Comparison of ENCODE assay signal across 8 cellular contexts in the genomic region with DNA sequence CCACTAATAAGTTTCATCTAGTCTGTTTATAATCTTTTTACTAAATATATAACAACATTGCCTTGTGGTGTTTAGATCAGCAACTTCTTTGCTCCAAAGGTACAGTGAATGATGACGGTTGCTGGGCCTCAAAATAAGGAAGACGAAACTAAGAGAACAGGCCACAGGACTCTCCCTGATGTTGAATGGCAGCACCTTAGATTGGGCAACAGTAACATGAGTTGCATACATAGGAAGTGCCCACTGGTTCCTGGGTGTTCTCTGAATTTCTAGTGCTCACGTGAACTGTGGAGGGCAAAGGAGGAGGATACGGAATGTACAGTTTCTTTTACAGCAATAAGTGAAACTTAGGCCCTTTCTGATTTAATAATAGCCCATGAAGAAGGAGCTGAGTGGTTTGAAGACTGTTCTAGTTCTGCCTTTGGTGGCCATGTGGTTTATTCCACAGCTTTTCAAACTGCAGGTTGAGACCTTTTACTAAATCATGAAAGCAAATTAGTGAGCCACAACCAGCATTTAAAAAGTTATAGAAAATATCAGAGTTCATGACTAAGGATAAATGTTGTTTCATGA.
DNase-seq lines count a peak whose midpoint lies in the region; ATAC-seq lines count a peak whose summit lies in the region.
"Not testable (repeated sequence)": the region's sequence is repeated elsewhere in the genome, so short reads cannot be mapped to it uniquely, and the experiment has no call there.

No MANE protein-coding gene starts in this region.

- not testable (repeated sequence) for H3K9me3 ChIP-seq in BLaER1 treated with 17β-estradiol and CSF1 and Interleukin-3, amounts not matched to agents 10 nM and 100 nM (replicated peaks in 1 of 11)

- not testable (repeated sequence) for H3K27me3 ChIP-seq in BLaER1 treated with 17β-estradiol and CSF1 and Interleukin-3, amounts not matched to agents 10 nM and 100 nM

- ATAC-seq in GM18909 (IDR thresholded peaks at IDR 0.05; ENCODE audit: poor library complexity, unreplicated experiment) (peak; percentile 56), GM21576 (IDR thresholded peaks at IDR 0.05; ENCODE audit: unreplicated experiment) (peak; percentile 43), HG02943 (IDR thresholded peaks at IDR 0.05; ENCODE audit: low read depth, unreplicated experiment) (peak; percentile 51), HG03457 (IDR thresholded peaks at IDR 0.05; ENCODE audit: unreplicated experiment) (peak; percentile 43), Right ventricle myocardium inferior (peak; percentile 73)
- peak; percentile 49 to 53 for ATAC-seq in natural killer cell treated with Interleukin-12 subunit alpha and Interleukin-12 subunit beta and Interleukin-15 and Interleukin-18, amount 100 ng/mL, for 72 hours

- intact Hi-C loops in Right ventricle myocardium inferior (cut with DNase I) = not testable (repeated sequence)

- H3K4me3 ChIP-seq in BLaER1 treated with 17β-estradiol and CSF1 and Interleukin-3, amounts not matched to agents 10 nM and 100 nM = not testable (repeated sequence)

- H3K9me3 Mint-ChIP-seq in natural killer cell treated with Interleukin-12 subunit alpha and Interleukin-12 subunit beta and Interleukin-15 and Interleukin-18, amount 100 ng/mL, for 72 hours = not testable (repeated sequence)

- H3K4me3 Mint-ChIP-seq in natural killer cell treated with Interleukin-12 subunit alpha and Interleukin-12 subunit beta and Interleukin-15 and Interleukin-18, amount 100 ng/mL, for 72 hours = not testable (repeated sequence)

- DNase-seq in RPMI8226 = peak; percentile 30
- DNase-seq in Right ventricle myocardium inferior (ENCODE audit: missing footprints); natural killer cell treated with Interleukin-12 subunit alpha and Interleukin-12 subunit beta and Interleukin-15 and Interleukin-18, amount 100 ng/mL, for 72 hours (ENCODE audit: low spot score): not testable (repeated sequence)

- not testable (repeated sequence) for H3K9ac ChIP-seq in BLaER1 treated with 17β-estradiol and CSF1 and Interleukin-3, amounts not matched to agents 10 nM and 100 nM

- H3K4me1 ChIP-seq in BLaER1 treated with 17β-estradiol and CSF1 and Interleukin-3, amounts not matched to agents 10 nM and 100 nM = not testable (repeated sequence)

- peaks cover 9 to 14% of the 10 kb centered on the region in 2 donors for H3K4me1 Mint-ChIP-seq in natural killer cell treated with Interleukin-12 subunit alpha and Interleukin-12 subunit beta and Interleukin-15 and Interleukin-18, amount 100 ng/mL, for 72 hours (ENCODE audit: low read depth in 2 of 2)

- 0 out of 22 replicates have a peak overlapping the region, but pooled peaks of 1 of the 11 experiments have one; percentile 29 for H3K4me2 ChIP-seq in BLaER1 treated with 17β-estradiol and CSF1 and Interleukin-3, amounts not matched to agents 10 nM and 100 nM

- peak overlapping the region in 6 of 11 experiments; percentile 16 to 57 (median 43); a peak in 4 of 22 replicates for H3K27ac ChIP-seq in BLaER1 treated with 17β-estradiol and CSF1 and Interleukin-3, amounts not matched to agents 10 nM and 100 nM

- H3K27me3 Mint-ChIP-seq in natural killer cell treated with Interleukin-12 subunit alpha and Interleukin-12 subunit beta and Interleukin-15 and Interleukin-18, amount 100 ng/mL, for 72 hours = not testable (repeated sequence)

- not testable (repeated sequence) for H3K36me3 ChIP-seq in BLaER1 treated with 17β-estradiol and CSF1 and Interleukin-3, amounts not matched to agents 10 nM and 100 nM

- not testable (repeated sequence) for H4K20me1 ChIP-seq in BLaER1 treated with 17β-estradiol and CSF1 and Interleukin-3, amounts not matched to agents 10 nM and 100 nM

- not testable (repeated sequence) for H3K27ac Mint-ChIP-seq in natural killer cell treated with Interleukin-12 subunit alpha and Interleukin-12 subunit beta and Interleukin-15 and Interleukin-18, amount 100 ng/mL, for 72 hours

- not testable (repeated sequence) for H3K36me3 Mint-ChIP-seq in natural killer cell treated with Interleukin-12 subunit alpha and Interleukin-12 subunit beta and Interleukin-15 and Interleukin-18, amount 100 ng/mL, for 72 hours
